Comparison of ENCODE assay signal across 12 cellular contexts in the genomic region with DNA sequence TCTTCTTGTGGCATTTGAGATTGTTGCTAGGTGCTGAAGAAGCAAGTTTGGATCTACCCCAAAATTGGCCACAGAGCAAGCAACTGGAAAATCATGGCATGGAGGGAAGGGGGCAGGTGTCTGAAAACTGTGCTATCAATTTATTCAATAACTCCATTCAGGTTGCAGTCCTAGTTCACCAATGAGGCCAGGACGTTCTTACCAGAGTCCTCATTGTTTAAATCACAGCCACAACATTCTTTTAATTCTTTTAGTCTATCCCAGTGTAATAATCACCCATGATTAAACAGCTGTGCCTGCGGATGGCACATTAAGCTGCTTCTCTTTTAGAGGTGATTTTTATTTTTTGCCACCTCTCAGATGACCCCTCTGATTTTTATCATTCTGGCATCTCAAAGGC.
DNase-seq lines count a peak whose midpoint lies in the region; ATAC-seq and TF ChIP-seq lines count a peak whose summit lies in the region.
"Had no signal": no experiment of that assay in that cellular context is flagged by ENCODE, and none has a peak within 500 bp of the region (broad histone marks: within the 10 kb centered on the region; RNA-seq: fewer than 3 reads in every experiment).

No MANE protein-coding gene starts in this region.

- H3K36me3 ChIP-seq in GM06990 (ENCODE audit: control insufficient read depth, insufficient read depth, low read length) (peaks cover 1% of the 10 kb centered on the region), mucosa of rectum (ENCODE audit: control insufficient read depth in 2 of 2, insufficient read depth in 2 of 2, low read length in 2 of 2) (no peaks in the 10 kb centered on the region)
- H3K36me3 ChIP-seq: BLaER1 had no signal

- H3K9me3 ChIP-seq in mucosa of rectum (ENCODE audit: control insufficient read depth in 2 of 2, low read length in 2 of 2), result no peaks in the 10 kb centered on the region
- H3K9me3 ChIP-seq: BLaER1 had no signal

- peak; percentile 16 for DNase-seq in AG08395 (ENCODE audit: low spot score)
- no peak for DNase-seq in GM06990 (ENCODE audit: extremely low read depth, insufficient read length)
- no peak for DNase-seq in activated naive CD4-positive, alpha-beta T cell treated with anti-CD3 and anti-CD28 coated beads, Interleukin-2, amount 50 U/mL, for 72 hours (ENCODE audit: low spot score in 2 of 2)
- no peak for DNase-seq in cerebellum (ENCODE audit: low spot score)
- no peak for DNase-seq in DMS153 (lab: John Stamatoyannopoulos, UW)
- no peak for DNase-seq in left lobe of liver (ENCODE audit: low spot score)
- DNase-seq: NCI-H2171 had no signal

- peak overlapping the region; percentile 32 to 43 for H3K27ac ChIP-seq in mucosa of rectum (ENCODE audit: low read depth in 2 of 2, low read length in 2 of 2)
- H3K27ac ChIP-seq: BLaER1, epithelial cell of prostate, hepatocyte had no signal

- H3K27me3 ChIP-seq in GM06990 (replicated peaks; ENCODE audit: control insufficient read depth, insufficient read depth, low read length) (no peaks in the 10 kb centered on the region), mucosa of rectum (ENCODE audit: control insufficient read depth in 2 of 2, insufficient read depth in 2 of 2, low read length in 2 of 2) (no peaks in the 10 kb centered on the region)
- H3K27me3 ChIP-seq: BLaER1, hepatocyte had no signal

- H3K4me3 ChIP-seq in GM06990 (replicated peaks; ENCODE audit: low read depth, low read length) (0 out of 2 replicates have a peak overlapping the region, but pooled peaks have one; percentile 14), mucosa of rectum (ENCODE audit: low read length in 2 of 2) (no peak overlapping the region)
- H3K4me3 ChIP-seq: BLaER1, hepatocyte had no signal

- H3K9me3 Mint-ChIP-seq in activated naive CD4-positive, alpha-beta T cell treated with anti-CD3 and anti-CD28 coated beads, Interleukin-2, amount 50 U/mL, for 72 hours, result no peaks in the 10 kb centered on the region

- H3K4me1 ChIP-seq in mucosa of rectum (ENCODE audit: control insufficient read depth in 2 of 2, insufficient read depth in 2 of 2, low read length in 2 of 2), result peaks cover 19 to 20% of the 10 kb centered on the region in 2 donors

- TF ChIP-seq CTCF in GM06990 (IDR thresholded peaks at IDR 0.05; ENCODE audit: insufficient read depth, low read length, poor library complexity, severe bottlenecking), result no peak

- H3K27ac Mint-ChIP-seq in activated naive CD4-positive, alpha-beta T cell treated with anti-CD3 and anti-CD28 coated beads, Interleukin-2, amount 50 U/mL, for 72 hours, result peak overlapping the region; percentile 90 to 97

- ATAC-seq in activated naive CD4-positive, alpha-beta T cell treated with anti-CD3 and anti-CD28 coated beads, Interleukin-2, amount 50 U/mL, for 72 hours, result no peak
- ATAC-seq in GM18858 (IDR thresholded peaks at IDR 0.05; ENCODE audit: unreplicated experiment), result no peak
- ATAC-seq in left lobe of liver, result no peak

- peaks cover 7 to 10% of the 10 kb centered on the region in 2 donors for H3K36me3 Mint-ChIP-seq in activated naive CD4-positive, alpha-beta T cell treated with anti-CD3 and anti-CD28 coated beads, Interleukin-2, amount 50 U/mL, for 72 hours

- no peak overlapping the region for H3K9ac ChIP-seq in mucosa of rectum (ENCODE audit: low read depth in 1 of 2, low read length in 2 of 2)
- H3K9ac ChIP-seq: BLaER1 had no signal
